In genomic region chr5:133868946-133869674, GRCh38 we compare ENCODE assay signal across 8 cellular contexts.
A peak's percentile ranks its signal among the peaks of the same experiment; 100 is the strongest.
DNase-seq lines count a peak whose midpoint lies in the region; ATAC-seq and TF ChIP-seq lines count a peak whose summit lies in the region.

No MANE protein-coding gene starts in this region.

- no peaks in the 10 kb centered on the region for H3K4me1 ChIP-seq in breast epithelium

- H3K4me3 ChIP-seq in WI38 (ENCODE audit: low read depth, low read length) (no peak overlapping the region), breast epithelium (peak overlapping the region in 1 of 3 donors; percentile 37), kidney epithelial cell (ENCODE audit: low read depth, low read length) (no peak overlapping the region)

- DNase-seq in NCI-H2196 (lab: John Stamatoyannopoulos, UW; ENCODE audit: unreplicated experiment) = peak; percentile 52
- DNase-seq in NCI-H2196 treated with DMSO at 0.1 percent for 48 hours (lab: John Stamatoyannopoulos, UW; ENCODE audit: unreplicated experiment) = no peak
- DNase-seq in NCI-H128 (lab: John Stamatoyannopoulos, UW; ENCODE audit: unreplicated experiment) = peak; percentile 4
- DNase-seq in breast epithelium (ENCODE audit: low spot score in 2 of 2) = peak; percentile 58 to 71
- DNase-seq in kidney epithelial cell (ENCODE audit: low read depth) = no peak
- peak; percentile 84 to 87 for DNase-seq in stimulated activated CD4-positive, alpha-beta T cell treated with anti-CD3 and anti-CD28 coated beads, Interleukin-2, amount 100 ng/mL, for 24 hours

- H3K36me3 ChIP-seq in breast epithelium = no peaks in the 10 kb centered on the region
- H3K36me3 ChIP-seq in kidney epithelial cell (ENCODE audit: control insufficient read depth, insufficient read depth, low read length) = no peaks in the 10 kb centered on the region

- H3K9me3 ChIP-seq in breast epithelium = no peaks in the 10 kb centered on the region

- intact Hi-C loops in breast epithelium (cut with DNase I; ENCODE audit: low total_unique reads) = no loop called here

- no peak for ATAC-seq in GM19452 (IDR thresholded peaks at IDR 0.05; ENCODE audit: unreplicated experiment)

- TF ChIP-seq CTCF in WI38 (IDR thresholded peaks at IDR 0.05; ENCODE audit: low read depth, low read length) (peak; percentile 71), breast epithelium (IDR thresholded peaks at IDR 0.05) (peak; percentile 34 to 81 (median 79)), kidney epithelial cell (IDR thresholded peaks at IDR 0.05; ENCODE audit: insufficient read depth, low read length, poor library complexity, severe bottlenecking) (peak; percentile 86)

- H3K27me3 ChIP-seq in breast epithelium (no peaks in the 10 kb centered on the region), kidney epithelial cell (ENCODE audit: control insufficient read depth, insufficient read depth, low read length) (peaks cover 6% of the 10 kb centered on the region)

- H3K27ac ChIP-seq in breast epithelium = no peak overlapping the region

- TF ChIP-seq POLR2A in breast epithelium (IDR thresholded peaks at IDR 0.05) = no peak

Comparison
In these comparisons a context has a peak if more than half of its experiments do, and no peak if none do; other contexts are left out.
1. DNase-seq: peak in NCI-H2196 (single experiment), NCI-H128 (single experiment), breast epithelium (2 of 2) and stimulated activated CD4-positive, alpha-beta T cell treated with anti-CD3 and anti-CD28 coated beads, Interleukin-2, amount 100 ng/mL, for 24 hours (2 of 2); none in NCI-H2196 treated with DMSO at 0.1 percent for 48 hours (single experiment) and kidney epithelial cell (single experiment).
2. Peak in every context shown above with its lines, with median percentiles within 50 percentile points of each other: CTCF ChIP-seq.